8 cellular contexts compared by ENCODE assay signal in genomic region chr10:124745678-124746077, GRCh38. TPM values are rescaled to one million over a fixed set of nuclear protein-coding genes. Genes with fewer than 3 reads are reported as not detected.
DNase-seq lines count a peak whose midpoint lies in the region; ATAC-seq lines count a peak whose summit lies in the region.

No MANE protein-coding gene starts in this region.

- peaks cover 22% of the 10 kb centered on the region for H3K36me3 Mint-ChIP-seq in activated CD4-positive, alpha-beta T cell treated with anti-CD3 and anti-CD28 coated beads, Interleukin-2, amount 10 ng/mL, durations not matched to agents 7 days and 5 days (ENCODE audit: low read depth)

- H3K9me3 ChIP-seq in mucosa of rectum (ENCODE audit: control insufficient read depth in 2 of 2, low read length in 2 of 2) = no peaks in the 10 kb centered on the region

- no peak overlapping the region for H3K9ac ChIP-seq in mucosa of rectum (ENCODE audit: low read depth in 1 of 2, low read length in 2 of 2)

- no peak overlapping the region for H3K4me3 ChIP-seq in mucosa of rectum (ENCODE audit: low read length in 2 of 2)

- H3K4me1 Mint-ChIP-seq in activated CD4-positive, alpha-beta T cell treated with anti-CD3 and anti-CD28 coated beads, Interleukin-2, amount 10 ng/mL, durations not matched to agents 7 days and 5 days = peaks cover 53% of the 10 kb centered on the region
- peaks cover 39% of the 10 kb centered on the region for H3K4me1 Mint-ChIP-seq in stimulated activated naive CD8-positive, alpha-beta T cell treated with anti-CD3 and anti-CD28 coated beads, Interleukin-15, amount 100 ng/mL, for 72 hours

- peak; percentile 49 for DNase-seq in activated CD4-positive, alpha-beta T cell treated with anti-CD3 and anti-CD28 coated beads, Interleukin-2, amount 10 ng/mL, durations not matched to agents 7 days and 5 days
- DNase-seq in activated CD4-positive, alpha-beta T cell treated with anti-CD3 and anti-CD28 coated beads, Interleukin-2, amount 50 U/mL, for 4 hours = no peak
- DNase-seq in NCI-H510A (lab: John Stamatoyannopoulos, UW) = peak; percentile 30
- DNase-seq in cerebellar cortex (ENCODE audit: low spot score) = peak; percentile 63
- no peak for DNase-seq in stimulated activated naive CD8-positive, alpha-beta T cell treated with anti-CD3 and anti-CD28 coated beads, Interleukin-15, amount 100 ng/mL, for 72 hours

- CTCF ChIA-PET in activated CD4-positive, alpha-beta T cell treated with anti-CD3 and anti-CD28 coated beads, Interleukin-2, amount 10 ng/mL, durations not matched to agents 7 days and 5 days (lab: Charles Lee) = interaction anchor here (0.9 to 1.5 kb wide), 9 partner anchors 9 to 200 kb away, joined by 3 to 5 read pairs (median 3); no protein-coding TSS in a partner anchor

- ATAC-seq in GM21529 (IDR thresholded peaks at IDR 0.05; ENCODE audit: unreplicated experiment) = no peak
- ATAC-seq in stimulated activated naive CD8-positive, alpha-beta T cell treated with anti-CD3 and anti-CD28 coated beads, Interleukin-15, amount 100 ng/mL, for 72 hours = no peak
- no peak for ATAC-seq in GM21723 (IDR thresholded peaks at IDR 0.05; ENCODE audit: unreplicated experiment)

- H3K4me1 ChIP-seq in mucosa of rectum (ENCODE audit: control insufficient read depth in 2 of 2, insufficient read depth in 2 of 2, low read length in 2 of 2) = peaks cover 43 to 50% of the 10 kb centered on the region in 2 donors

- POLR2A ChIA-PET in activated CD4-positive, alpha-beta T cell treated with anti-CD3 and anti-CD28 coated beads, Interleukin-2, amount 10 ng/mL, durations not matched to agents 7 days and 5 days (lab: Charles Lee) = no interaction called here

- no peak overlapping the region for H3K27ac Mint-ChIP-seq in activated CD4-positive, alpha-beta T cell treated with anti-CD3 and anti-CD28 coated beads, Interleukin-2, amount 10 ng/mL, durations not matched to agents 7 days and 5 days
- no peak overlapping the region for H3K27ac Mint-ChIP-seq in stimulated activated naive CD8-positive, alpha-beta T cell treated with anti-CD3 and anti-CD28 coated beads, Interleukin-15, amount 100 ng/mL, for 72 hours

- peaks cover 4% of the 10 kb centered on the region for H3K27me3 Mint-ChIP-seq in activated CD4-positive, alpha-beta T cell treated with anti-CD3 and anti-CD28 coated beads, Interleukin-2, amount 10 ng/mL, durations not matched to agents 7 days and 5 days
- peaks cover 9% of the 10 kb centered on the region for H3K27me3 Mint-ChIP-seq in stimulated activated naive CD8-positive, alpha-beta T cell treated with anti-CD3 and anti-CD28 coated beads, Interleukin-15, amount 100 ng/mL, for 72 hours

- no peaks in the 10 kb centered on the region for H3K9me3 Mint-ChIP-seq in activated CD4-positive, alpha-beta T cell treated with anti-CD3 and anti-CD28 coated beads, Interleukin-2, amount 10 ng/mL, durations not matched to agents 7 days and 5 days
- no peaks in the 10 kb centered on the region for H3K9me3 Mint-ChIP-seq in stimulated activated naive CD8-positive, alpha-beta T cell treated with anti-CD3 and anti-CD28 coated beads, Interleukin-15, amount 100 ng/mL, for 72 hours

- H3K36me3 ChIP-seq in mucosa of rectum (ENCODE audit: control insufficient read depth in 2 of 2, insufficient read depth in 2 of 2, low read length in 2 of 2) = peaks cover 0 to 3% of the 10 kb centered on the region in 2 donors

- no peaks in the 10 kb centered on the region for H3K27me3 ChIP-seq in mucosa of rectum (ENCODE audit: control insufficient read depth in 2 of 2, insufficient read depth in 2 of 2, low read length in 2 of 2)

- peak overlapping the region; percentile 80 to 88 for H3K27ac ChIP-seq in mucosa of rectum (ENCODE audit: low read depth in 2 of 2, low read length in 2 of 2)

- no peak overlapping the region for H3K4me3 Mint-ChIP-seq in activated CD4-positive, alpha-beta T cell treated with anti-CD3 and anti-CD28 coated beads, Interleukin-2, amount 10 ng/mL, durations not matched to agents 7 days and 5 days
- H3K4me3 Mint-ChIP-seq in stimulated activated naive CD8-positive, alpha-beta T cell treated with anti-CD3 and anti-CD28 coated beads, Interleukin-15, amount 100 ng/mL, for 72 hours = no peak overlapping the region

RNA-seq across cellular contexts. Expression of gene FAM53B, which starts 1.5 kb away (rescaled TPM):
- 10 to 100 TPM; 30.1 to 30.9 TPM for total RNA-seq in activated CD4-positive, alpha-beta T cell treated with anti-CD3 and anti-CD28 coated beads, Interleukin-2, amount 10 ng/mL, durations not matched to agents 7 days and 5 days

RNA-seq across cellular contexts. Expression of gene EEF1AKMT2, which starts 46.0 kb away (rescaled TPM):
- total RNA-seq in activated CD4-positive, alpha-beta T cell treated with anti-CD3 and anti-CD28 coated beads, Interleukin-2, amount 10 ng/mL, durations not matched to agents 7 days and 5 days = 10 to 100 TPM; 23.5 to 28.3 TPM

RNA-seq across cellular contexts. Expression of gene ABRAXAS2, which starts 55.9 kb away (rescaled TPM):
- 10 to 100 TPM; 15.3 to 19.7 TPM for total RNA-seq in activated CD4-positive, alpha-beta T cell treated with anti-CD3 and anti-CD28 coated beads, Interleukin-2, amount 10 ng/mL, durations not matched to agents 7 days and 5 days

Comparison
In these comparisons a context has a peak if more than half of its experiments do, and no peak if none do; other contexts are left out.
1. DNase-seq: peak in activated CD4-positive, alpha-beta T cell treated with anti-CD3 and anti-CD28 coated beads, Interleukin-2, amount 10 ng/mL, durations not matched to agents 7 days and 5 days (single experiment), NCI-H510A (single experiment) and cerebellar cortex (single experiment); none in activated CD4-positive, alpha-beta T cell treated with anti-CD3 and anti-CD28 coated beads, Interleukin-2, amount 50 U/mL, for 4 hours (0 of 2) and stimulated activated naive CD8-positive, alpha-beta T cell treated with anti-CD3 and anti-CD28 coated beads, Interleukin-15, amount 100 ng/mL, for 72 hours (0 of 2).